In the genomic region with DNA sequence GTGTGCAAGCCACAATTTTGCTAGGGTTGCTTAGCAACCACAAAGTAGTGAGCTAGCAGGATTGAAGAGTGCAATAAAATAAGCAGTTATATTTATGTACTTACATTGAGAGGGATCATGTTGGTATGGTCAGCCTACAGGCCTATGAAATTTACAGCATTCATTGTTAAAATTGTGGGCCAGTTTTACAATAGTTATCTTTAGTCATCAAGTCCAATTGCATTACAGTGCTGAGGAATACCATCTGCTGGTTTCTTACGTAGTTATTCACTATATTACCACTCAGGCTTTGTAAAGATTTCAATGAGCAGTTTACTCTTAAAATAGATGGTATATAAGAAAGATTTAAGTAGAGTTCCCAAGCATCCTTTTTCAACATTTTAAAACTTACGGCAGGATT, we compare ENCODE assay signal across 20 cellular contexts.
A peak's percentile ranks its signal among the peaks of the same experiment; 100 is the strongest.
DNase-seq lines count a peak whose midpoint lies in the region; ATAC-seq and TF ChIP-seq lines count a peak whose summit lies in the region.
"Had no signal": no experiment of that assay in that cellular context is flagged by ENCODE, and none has a peak within 500 bp of the region (broad histone marks: within the 10 kb centered on the region; RNA-seq: fewer than 3 reads in every experiment).

No MANE protein-coding gene starts in this region.

- no peak for ATAC-seq in HG03045 (IDR thresholded peaks at IDR 0.05; ENCODE audit: unreplicated experiment)
- ATAC-seq in GM21723 (IDR thresholded peaks at IDR 0.05; ENCODE audit: unreplicated experiment), result no peak
- ATAC-seq: activated naive CD8-positive, alpha-beta T cell treated with anti-CD3 and anti-CD28 coated beads, Interleukin-2, amount 50 U/mL, for 24 hours; heart right ventricle; left colon; stimulated activated naive B cell treated with anti-CD40 and anti-IgM and Interleukin-4, amounts not matched to agents 10 μg/mL and 1 μg/mL and 100 μg/mL, for 72 hours had no signal

- no peak for TF ChIP-seq CTCF in GM13977 (IDR thresholded peaks at IDR 0.05; ENCODE audit: extremely low read depth, insufficient read depth, missing control alignments)

- peak; percentile 23 for DNase-seq in DMS153 treated with DMSO at 0.1 percent for 48 hours (lab: John Stamatoyannopoulos, UW; ENCODE audit: unreplicated experiment)
- peak; percentile 42 to 55 for DNase-seq in NCI-H187 (lab: John Stamatoyannopoulos, UW)
- DNase-seq in SK-N-DZ (ENCODE audit: low spot score), result peak; percentile 56
- peak; percentile 27 for DNase-seq in inferior parietal cortex (ENCODE audit: extremely low spot score)
- no peak for DNase-seq in GM13977 (ENCODE audit: low spot score)
- DNase-seq: activated gamma-delta T cell; activated naive CD8-positive, alpha-beta T cell treated with anti-CD3 and anti-CD28 coated beads, Interleukin-2, amount 50 U/mL, for 24 hours; Caco-2; foreskin fibroblast; heart right ventricle; IMR-90; left colon; mesendoderm; NCI-H146; retina; SJCRH30; stimulated activated CD4-positive, alpha-beta T cell treated with anti-CD3 and anti-CD28 coated beads, Interleukin-2, amount 100 ng/mL, for 48 hours; stimulated activated naive B cell treated with anti-CD40 and anti-IgM and Interleukin-4, amounts not matched to agents 10 μg/mL and 1 μg/mL and 100 μg/mL, for 72 hours had no signal

- in situ Hi-C loops in GM13977 (cut with MboI; ENCODE audit: low pct_unique_long_range_greater_than_20kb, low sequenced_read_pairs, unreplicated experiment), result no loop called here
